Comparison of ENCODE assay signal across 1 cellular context in genomic region chr13:42063105-42063504, GRCh38.
TF ChIP-seq lines count a peak whose summit lies in the region.

No MANE protein-coding gene starts in this region.

TF ChIP-seq in GM23338, 12 proteins besides CTCF, POLR2A, EP300 and RAD21 (continued from another document):
- TF ChIP-seq ZNF462 (CRISPR knock-in tag; IDR thresholded peaks at IDR 0.05) (no peak), EZH2phosphoT487 (IDR thresholded peaks at IDR 0.05; ENCODE audit: unreplicated experiment) (no peak), CREB1 (CRISPR knock-in tag; IDR thresholded peaks at IDR 0.05; ENCODE audit: low read depth) (no peak)
TF ChIP-seq in GM23338: peak in this region for 0.
